ENCODE assay signal across 11 cellular contexts in genomic region chr7:263483-264351, GRCh38. TPM values are rescaled to one million over a fixed set of nuclear protein-coding genes. Genes with fewer than 3 reads are reported as not detected.
DNase-seq lines count a peak whose midpoint lies in the region; ATAC-seq and TF ChIP-seq lines count a peak whose summit lies in the region.
"Not testable (repeated sequence)": the region's sequence is repeated elsewhere in the genome, so short reads cannot be mapped to it uniquely, and the experiment has no call there.
"Had no signal": no experiment of that assay in that cellular context is flagged by ENCODE, and none has a peak within 500 bp of the region (broad histone marks: within the 10 kb centered on the region; RNA-seq: fewer than 3 reads in every experiment).

No MANE protein-coding gene starts in this region.

- POLR2A ChIA-PET in CD8-positive, alpha-beta T cell (lab: Charles Lee); HEK293 (lab: Yijun Ruan, JAX); PC-3 (lab: Charles Lee; ENCODE audit: unreplicated experiment): not testable (repeated sequence)
- POLR2A ChIA-PET in activated CD4-positive, alpha-beta memory T cell treated with anti-CD3 and anti-CD28 coated beads for 36 hours (lab: Charles Lee), result interaction anchor here (0.5 kb wide), 1 partner anchor 711 kb away, joined by 3 read pairs; no protein-coding TSS in a partner anchor

- H3K4me2 ChIP-seq in PC-3 (ENCODE audit: low read length); neural progenitor cell: not testable (repeated sequence)

- H3K4me3 Mint-ChIP-seq in CD8-positive, alpha-beta T cell; activated CD4-positive, alpha-beta memory T cell treated with anti-CD3 and anti-CD28 coated beads for 36 hours; neural progenitor cell: not testable (repeated sequence)
- H3K4me3 Mint-ChIP-seq in stimulated activated naive B cell treated with anti-CD40 and anti-IgM and Interleukin-4, amounts not matched to agents 10 μg/mL and 1 μg/mL and 100 μg/mL, for 72 hours, result peak overlapping the region in 1 of 2 donors; percentile 17

- peak; percentile 11 for ATAC-seq in CD8-positive, alpha-beta T cell
- not testable (repeated sequence) for ATAC-seq in PC-3, heart left ventricle
- ATAC-seq in stimulated activated naive B cell treated with anti-CD40 and anti-IgM and Interleukin-4, amounts not matched to agents 10 μg/mL and 1 μg/mL and 100 μg/mL, for 72 hours (replicated peaks), result peak; percentile 63 to 70

- intact Hi-C loops in CD8-positive, alpha-beta T cell (cut with DNase I, micrococcal nuclease); PC-3 (cut with micrococcal nuclease); activated CD4-positive, alpha-beta memory T cell treated with anti-CD3 and anti-CD28 coated beads for 36 hours (cut with micrococcal nuclease); heart left ventricle (cut with DNase I): not testable (repeated sequence)

- BruUV-seq in PC-3 (replicated peaks; lab: Mats Ljungman, UMichigan), result not testable (repeated sequence)

- not testable (repeated sequence) for H2AFZ ChIP-seq in PC-3 (ENCODE audit: low read length); neural progenitor cell (replicated peaks)

- H3K9me3 Mint-ChIP-seq in CD8-positive, alpha-beta T cell, result not testable (repeated sequence)
- peaks cover 13% of the 10 kb centered on the region for H3K9me3 Mint-ChIP-seq in activated CD4-positive, alpha-beta memory T cell treated with anti-CD3 and anti-CD28 coated beads for 36 hours
- peaks cover 24% of the 10 kb centered on the region for H3K9me3 Mint-ChIP-seq in neural progenitor cell
- peaks cover 10 to 15% of the 10 kb centered on the region in 2 donors for H3K9me3 Mint-ChIP-seq in stimulated activated naive B cell treated with anti-CD40 and anti-IgM and Interleukin-4, amounts not matched to agents 10 μg/mL and 1 μg/mL and 100 μg/mL, for 72 hours

- H3K9me3 ChIP-seq in CD8-positive, alpha-beta T cell (ENCODE audit: low read length); HEK293 (ENCODE audit: control insufficient read depth, insufficient read depth, low read depth, low read length); PC-3 (ENCODE audit: low read length); heart left ventricle; neural progenitor cell (ENCODE audit: low read depth): not testable (repeated sequence)

- H3K27me3 ChIP-seq in CD8-positive, alpha-beta T cell (ENCODE audit: insufficient read depth, low read length); PC-3 (ENCODE audit: low read length); heart left ventricle; neural progenitor cell: not testable (repeated sequence)

- not testable (repeated sequence) for H3K36me3 Mint-ChIP-seq in CD8-positive, alpha-beta T cell; activated CD4-positive, alpha-beta memory T cell treated with anti-CD3 and anti-CD28 coated beads for 36 hours; stimulated activated naive B cell treated with anti-CD40 and anti-IgM and Interleukin-4, amounts not matched to agents 10 μg/mL and 1 μg/mL and 100 μg/mL, for 72 hours
- peaks cover 13% of the 10 kb centered on the region for H3K36me3 Mint-ChIP-seq in neural progenitor cell

- not testable (repeated sequence) for H3K9me2 ChIP-seq in PC-3 (replicated peaks; ENCODE audit: low read length)

- H3K27me3 Mint-ChIP-seq in CD8-positive, alpha-beta T cell (ENCODE audit: low read depth); activated CD4-positive, alpha-beta memory T cell treated with anti-CD3 and anti-CD28 coated beads for 36 hours; stimulated activated naive B cell treated with anti-CD40 and anti-IgM and Interleukin-4, amounts not matched to agents 10 μg/mL and 1 μg/mL and 100 μg/mL, for 72 hours: not testable (repeated sequence)
- H3K27me3 Mint-ChIP-seq in neural progenitor cell (ENCODE audit: insufficient read depth, low read depth), result peaks cover 19% of the 10 kb centered on the region

- H3K27ac Mint-ChIP-seq in CD8-positive, alpha-beta T cell; activated CD4-positive, alpha-beta memory T cell treated with anti-CD3 and anti-CD28 coated beads for 36 hours; neural progenitor cell: not testable (repeated sequence)
- peak overlapping the region; percentile 71 for H3K27ac Mint-ChIP-seq in stimulated activated naive B cell treated with anti-CD40 and anti-IgM and Interleukin-4, amounts not matched to agents 10 μg/mL and 1 μg/mL and 100 μg/mL, for 72 hours

- not testable (repeated sequence) for H3K4me1 Mint-ChIP-seq in CD8-positive, alpha-beta T cell (ENCODE audit: low read depth); activated CD4-positive, alpha-beta memory T cell treated with anti-CD3 and anti-CD28 coated beads for 36 hours (ENCODE audit: low read depth); neural progenitor cell
- peaks cover 9 to 17% of the 10 kb centered on the region in 2 donors for H3K4me1 Mint-ChIP-seq in stimulated activated naive B cell treated with anti-CD40 and anti-IgM and Interleukin-4, amounts not matched to agents 10 μg/mL and 1 μg/mL and 100 μg/mL, for 72 hours

- H4K20me1 ChIP-seq in PC-3 (ENCODE audit: low read length); neural progenitor cell (ENCODE audit: low read depth): not testable (repeated sequence)

- TF ChIP-seq POLR2A in heart left ventricle (IDR thresholded peaks at IDR 0.05), result not testable (repeated sequence)

- in situ Hi-C loops in astrocyte of the spinal cord (cut with HindIII; ENCODE audit: low sequenced_read_pairs), result not testable (repeated sequence)

- peak; percentile 23 for TF ChIP-seq CTCF in CD8-positive, alpha-beta T cell (IDR thresholded peaks at IDR 0.05)
- TF ChIP-seq CTCF in HEK293 (tag by site-specific recombination; IDR thresholded peaks at IDR 0.05), result not testable (repeated sequence)
- TF ChIP-seq CTCF in PC-3 (conservative IDR thresholded peaks at IDR 0.05; ENCODE audit: low read depth, low read length) (peak; percentile 53), astrocyte of the spinal cord (IDR thresholded peaks at IDR 0.05; ENCODE audit: low read depth, low read length) (peak; percentile 10), heart left ventricle (IDR thresholded peaks at IDR 0.05) (peak in 9 of 12 donors; percentile 7 to 56 (median 34)), neural progenitor cell (IDR thresholded peaks at IDR 0.05) (peak; percentile 25)

- not testable (repeated sequence) for H3K36me3 ChIP-seq in CD8-positive, alpha-beta T cell (ENCODE audit: insufficient read depth, low read length); neural progenitor cell
- H3K36me3 ChIP-seq in HEK293 (ENCODE audit: control insufficient read depth in 2 of 2, insufficient read depth in 1 of 2, low read length in 2 of 2) (peaks cover 3 to 13% of the 10 kb centered on the region in 2 experiments; a peak in 2 of 3 replicates), PC-3 (ENCODE audit: low read depth, low read length) (peaks cover 15% of the 10 kb centered on the region; the same call in 1 of the 2 replicates), heart left ventricle (peaks cover 0 to 30% (median 21%) of the 10 kb centered on the region in 9 donors)

- CTCF ChIA-PET in CD8-positive, alpha-beta T cell (lab: Charles Lee), result not testable (repeated sequence)
- CTCF ChIA-PET in HEK293 (lab: Yijun Ruan, JAX) (interaction anchor here (0.5 to 2.0 kb wide), 6 partner anchors 11 to 575 kb away, joined by 3 to 12 read pairs (median 6); no protein-coding TSS in a partner anchor), PC-3 (lab: Charles Lee) (interaction anchor here (0.6 kb wide), 2 partner anchors 100 to 219 kb away, joined by 3 read pairs; no protein-coding TSS in a partner anchor)
- CTCF ChIA-PET in activated CD4-positive, alpha-beta memory T cell treated with anti-CD3 and anti-CD28 coated beads for 36 hours (lab: Charles Lee), result interaction anchor here (0.5 to 1.1 kb wide), 7 partner anchors 9 to 802 kb away, joined by 3 to 5 read pairs (median 3); no protein-coding TSS in a partner anchor

- not testable (repeated sequence) for H3K9ac ChIP-seq in PC-3 (ENCODE audit: low read length); neural progenitor cell

- H3K79me2 ChIP-seq in PC-3 (ENCODE audit: low read length); neural progenitor cell (ENCODE audit: low read depth): not testable (repeated sequence)

- not testable (repeated sequence) for H3K4me1 ChIP-seq in CD8-positive, alpha-beta T cell (ENCODE audit: insufficient read depth, low read length); HEK293 (ENCODE audit: control insufficient read depth, insufficient read depth, low read length); PC-3 (ENCODE audit: insufficient read depth, low read length); heart left ventricle; neural progenitor cell

- not testable (repeated sequence) for H3K27ac ChIP-seq in CD8-positive, alpha-beta T cell (ENCODE audit: low read depth, low read length); HEK293 (ENCODE audit: extremely low read depth, low read depth, low read length); PC-3 (ENCODE audit: low read length); heart left ventricle; neural progenitor cell

- peak in 2 of 7 experiments; percentile 33 to 42 for DNase-seq in CD8-positive, alpha-beta T cell
- not testable (repeated sequence) for DNase-seq in PC-3; astrocyte of the spinal cord (ENCODE audit: low read depth, low spot score); neural progenitor cell (ENCODE audit: low spot score)
- peak; percentile 62 for DNase-seq in activated CD4-positive, alpha-beta memory T cell treated with anti-CD3 and anti-CD28 coated beads for 36 hours
- DNase-seq in heart left ventricle, result peak in 3 of 5 donors; percentile 15 to 39 (median 28)
- DNase-seq in stimulated activated naive B cell treated with anti-CD40 and anti-IgM and Interleukin-4, amounts not matched to agents 10 μg/mL and 1 μg/mL and 100 μg/mL, for 72 hours, result peak; percentile 48

- not testable (repeated sequence) for H3K4me3 ChIP-seq in CD8-positive, alpha-beta T cell (ENCODE audit: low read depth, low read length); HEK293 (ENCODE audit: low read depth, low read length); PC-3 (ENCODE audit: low read length); astrocyte of the spinal cord (ENCODE audit: low read depth, low read length); heart left ventricle; neural progenitor cell

- WGBS in heart left ventricle, 4 donors, result 73 to 80% (median 75%) methylated on average over 13 to 35 of the region's 37 CpGs

- H3F3A ChIP-seq in PC-3 (ENCODE audit: low read length, unreplicated experiment); neural progenitor cell (ENCODE audit: low read depth): not testable (repeated sequence)

RNA-seq across cellular contexts. Expression of gene FOXL3, which starts 26.3 kb away (rescaled TPM):
- not detected for total RNA-seq in CD8-positive, alpha-beta T cell
- not detected in 2 replicates for total RNA-seq in PC-3 (2014; rRNA removed)
- total RNA-seq in activated CD4-positive, alpha-beta memory T cell treated with anti-CD3 and anti-CD28 coated beads for 36 hours, result not detected
- not detected for total RNA-seq in heart left ventricle
- polyA plus RNA-seq in heart left ventricle, result not detected
- not detected in 2 replicates for total RNA-seq in neural progenitor cell (ENCODE audit: low replicate concordance)
- total RNA-seq: gastrocnemius medialis, lower leg skin, right atrium auricular region had no signal
